In the genomic region with DNA sequence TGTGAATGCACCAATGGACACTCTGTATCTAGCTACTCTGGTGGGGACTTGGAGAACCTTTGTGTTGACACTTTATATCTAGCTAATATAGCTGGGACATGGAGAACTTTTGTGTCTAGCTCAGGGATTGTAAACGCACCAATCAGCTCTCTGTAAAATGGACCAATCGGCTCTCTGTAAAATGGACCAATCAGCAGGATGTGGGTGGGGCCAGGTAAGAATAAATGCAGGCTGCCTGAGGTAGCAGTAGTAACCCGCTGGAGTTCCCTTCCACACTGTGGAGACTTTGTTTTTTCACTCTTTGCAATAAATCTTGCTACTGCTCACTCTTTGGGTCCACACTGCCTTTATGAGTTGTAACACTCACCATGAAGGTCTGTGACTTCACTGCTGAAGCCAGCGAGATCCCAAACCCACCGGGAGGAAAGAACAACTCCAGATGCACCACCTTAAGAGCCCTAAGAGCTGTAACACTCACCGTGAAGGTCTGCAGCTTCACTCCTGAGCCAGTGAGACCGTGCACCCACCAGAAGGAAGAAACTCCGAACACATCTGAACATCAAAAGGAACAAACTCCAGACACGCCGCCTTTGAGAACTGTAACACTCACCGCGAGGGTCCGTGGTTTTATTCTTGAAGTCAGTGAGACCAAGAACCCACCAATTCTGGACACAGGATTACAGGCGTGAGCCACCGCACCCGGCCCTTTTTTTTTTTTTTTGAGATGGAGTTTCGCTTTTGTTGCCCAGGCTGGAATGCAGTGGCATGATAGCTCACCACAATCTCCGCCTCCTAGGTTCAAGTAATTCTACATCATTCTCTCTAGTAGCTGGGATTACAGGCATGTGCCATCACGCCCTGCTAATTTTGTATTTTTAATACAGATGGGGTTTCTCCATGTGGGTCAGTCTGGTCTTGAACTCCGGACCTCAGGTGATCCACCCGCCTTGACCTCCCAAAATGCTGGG, we compare ENCODE assay signal across 8 cellular contexts. TPM values are rescaled to one million over a fixed set of nuclear protein-coding genes. Genes with fewer than 3 reads are reported as not detected.
DNase-seq lines count a peak whose midpoint lies in the region; ATAC-seq and TF ChIP-seq lines count a peak whose summit lies in the region.
"Not testable (repeated sequence)": the region's sequence is repeated elsewhere in the genome, so short reads cannot be mapped to it uniquely, and the experiment has no call there.

No MANE protein-coding gene starts in this region.

- H3K79me2 ChIP-seq in Loucy (ENCODE audit: insufficient read depth, low read length) = not testable (repeated sequence)

- H3K36me3 Mint-ChIP-seq in CD4-positive, alpha-beta memory T cell; T-cell; activated CD4-positive, alpha-beta memory T cell treated with anti-CD3 and anti-CD28 coated beads, Interleukin-2, amount 10 ng/mL, durations not matched to agents 7 days and 5 days (ENCODE audit: low read depth); activated naive CD8-positive, alpha-beta T cell treated with anti-CD3 and anti-CD28 coated beads for 36 hours; naive thymus-derived CD4-positive, alpha-beta T cell: not testable (repeated sequence)

- intact Hi-C loops in CD4-positive, alpha-beta memory T cell (cut with micrococcal nuclease) = not testable (repeated sequence)
- intact Hi-C loops in naive thymus-derived CD4-positive, alpha-beta T cell (cut with micrococcal nuclease) = loop anchor here (1.0 to 2.0 kb wide), 2 partner anchors 22 to 23 kb away; a partner anchor contains a TSS

- POLR2A ChIA-PET in CD4-positive, alpha-beta memory T cell (lab: Charles Lee; ENCODE audit: partially characterized antibody) = interaction anchor here (1.3 kb wide), 1 partner anchor 23 kb away, joined by 3 read pairs; a partner anchor contains a TSS
- POLR2A ChIA-PET in T-cell (lab: Charles Lee) = interaction anchor here in 1 of 2 donors (0.6 kb wide), 1 partner anchor 13 kb away, joined by 4 read pairs; no protein-coding TSS in a partner anchor
- POLR2A ChIA-PET in activated CD4-positive, alpha-beta memory T cell treated with anti-CD3 and anti-CD28 coated beads, Interleukin-2, amount 10 ng/mL, durations not matched to agents 7 days and 5 days (lab: Charles Lee) = interaction anchor here (0.9 to 2.1 kb wide), 3 partner anchors 12 to 23 kb away, joined by 3 to 9 read pairs (median 7); a partner anchor contains a TSS
- POLR2A ChIA-PET in naive thymus-derived CD4-positive, alpha-beta T cell (lab: Charles Lee) = not testable (repeated sequence)

- not testable (repeated sequence) for H3K9me2 ChIP-seq in Loucy (replicated peaks; ENCODE audit: low read depth, low read length)

- ATAC-seq in T-cell (replicated peaks in 1 of 4) = peak in 3 of 4 experiments; percentile 37 to 57 (median 48)
- ATAC-seq in naive thymus-derived CD4-positive, alpha-beta T cell = not testable (repeated sequence)

- not testable (repeated sequence) for H3K36me3 ChIP-seq in CD4-positive, alpha-beta memory T cell (ENCODE audit: insufficient read depth, low read length); Loucy (ENCODE audit: insufficient read depth, low read length); naive thymus-derived CD4-positive, alpha-beta T cell (ENCODE audit: control insufficient read depth in 2 of 3, insufficient read depth in 3 of 3, low read length in 3 of 3)

- not testable (repeated sequence) for H3F3A ChIP-seq in Loucy (ENCODE audit: low read depth)

- not testable (repeated sequence) for TF ChIP-seq CTCF in Loucy (conservative IDR thresholded peaks at IDR 0.05; ENCODE audit: low read length)

- H3K4me1 Mint-ChIP-seq in CD4-positive, alpha-beta memory T cell = peaks cover 5 to 12% (median 9%) of the 10 kb centered on the region in 4 donors
- H3K4me1 Mint-ChIP-seq in T-cell = peaks cover 5 to 12% (median 7%) of the 10 kb centered on the region in 3 donors
- peaks cover 18% of the 10 kb centered on the region for H3K4me1 Mint-ChIP-seq in activated CD4-positive, alpha-beta memory T cell treated with anti-CD3 and anti-CD28 coated beads, Interleukin-2, amount 10 ng/mL, durations not matched to agents 7 days and 5 days
- not testable (repeated sequence) for H3K4me1 Mint-ChIP-seq in activated naive CD8-positive, alpha-beta T cell treated with anti-CD3 and anti-CD28 coated beads for 36 hours
- H3K4me1 Mint-ChIP-seq in naive thymus-derived CD4-positive, alpha-beta T cell = peaks cover 0 to 14% (median 8%) of the 10 kb centered on the region in 7 donors

- H3K9me3 Mint-ChIP-seq in CD4-positive, alpha-beta memory T cell; T-cell; activated CD4-positive, alpha-beta memory T cell treated with anti-CD3 and anti-CD28 coated beads, Interleukin-2, amount 10 ng/mL, durations not matched to agents 7 days and 5 days; activated naive CD8-positive, alpha-beta T cell treated with anti-CD3 and anti-CD28 coated beads for 36 hours; naive thymus-derived CD4-positive, alpha-beta T cell: not testable (repeated sequence)

- H3K27me3 ChIP-seq in CD4-positive, alpha-beta memory T cell (ENCODE audit: insufficient read depth, low read length); Loucy (ENCODE audit: insufficient read depth, low read length, poor library complexity, severe bottlenecking); naive thymus-derived CD4-positive, alpha-beta T cell (ENCODE audit: control insufficient read depth in 2 of 2, insufficient read depth in 2 of 2, low read length in 2 of 2): not testable (repeated sequence)

- peak overlapping the region; percentile 82 for H2AFZ ChIP-seq in Loucy (ENCODE audit: low read length)

- not testable (repeated sequence) for H3K4me1 ChIP-seq in CD4-positive, alpha-beta memory T cell (ENCODE audit: insufficient read depth, low read length); Loucy (ENCODE audit: insufficient read depth, low read length, poor library complexity, severe bottlenecking); naive thymus-derived CD4-positive, alpha-beta T cell (ENCODE audit: control insufficient read depth in 2 of 2, insufficient read depth in 2 of 2, low read length in 2 of 2)

- H3K27ac Mint-ChIP-seq in CD4-positive, alpha-beta memory T cell = peak overlapping the region in 5 of 7 donors; percentile 37 to 89 (median 83)
- H3K27ac Mint-ChIP-seq in T-cell = peak overlapping the region; percentile 39 to 57
- peak overlapping the region; percentile 70 for H3K27ac Mint-ChIP-seq in activated CD4-positive, alpha-beta memory T cell treated with anti-CD3 and anti-CD28 coated beads, Interleukin-2, amount 10 ng/mL, durations not matched to agents 7 days and 5 days
- H3K27ac Mint-ChIP-seq in activated naive CD8-positive, alpha-beta T cell treated with anti-CD3 and anti-CD28 coated beads for 36 hours = not testable (repeated sequence)
- H3K27ac Mint-ChIP-seq in naive thymus-derived CD4-positive, alpha-beta T cell = peak overlapping the region; percentile 27 to 77 (median 51)

- peak overlapping the region; percentile 62 for H3K4me2 ChIP-seq in Loucy (ENCODE audit: low read depth, low read length, poor library complexity, severe bottlenecking)

- H3K4me3 ChIP-seq in CD4-positive, alpha-beta memory T cell (ENCODE audit: low read length in 2 of 2) = not testable (repeated sequence)
- H3K4me3 ChIP-seq in Loucy (ENCODE audit: low read length, poor library complexity, severe bottlenecking) = peak overlapping the region; percentile 68
- H3K4me3 ChIP-seq in naive thymus-derived CD4-positive, alpha-beta T cell (ENCODE audit: low read length) = peak overlapping the region; percentile 62

- H3K4me3 Mint-ChIP-seq in CD4-positive, alpha-beta memory T cell = peak overlapping the region; percentile 84 to 90 (median 88)
- H3K4me3 Mint-ChIP-seq in T-cell = peak overlapping the region; percentile 74 to 80 (median 75)
- H3K4me3 Mint-ChIP-seq in activated CD4-positive, alpha-beta memory T cell treated with anti-CD3 and anti-CD28 coated beads, Interleukin-2, amount 10 ng/mL, durations not matched to agents 7 days and 5 days = peak overlapping the region; percentile 70
- peak overlapping the region; percentile 71 for H3K4me3 Mint-ChIP-seq in activated naive CD8-positive, alpha-beta T cell treated with anti-CD3 and anti-CD28 coated beads for 36 hours
- peak overlapping the region; percentile 73 to 89 (median 88) for H3K4me3 Mint-ChIP-seq in naive thymus-derived CD4-positive, alpha-beta T cell

- H3K27me3 Mint-ChIP-seq in CD4-positive, alpha-beta memory T cell; T-cell; activated CD4-positive, alpha-beta memory T cell treated with anti-CD3 and anti-CD28 coated beads, Interleukin-2, amount 10 ng/mL, durations not matched to agents 7 days and 5 days; activated naive CD8-positive, alpha-beta T cell treated with anti-CD3 and anti-CD28 coated beads for 36 hours; naive thymus-derived CD4-positive, alpha-beta T cell: not testable (repeated sequence)

- H4K20me1 ChIP-seq in Loucy (ENCODE audit: insufficient read depth, low read length, poor library complexity, severe bottlenecking) = not testable (repeated sequence)

- H3K9me3 ChIP-seq in CD4-positive, alpha-beta memory T cell (ENCODE audit: control insufficient read depth in 1 of 2, low read length in 2 of 2); Loucy (ENCODE audit: insufficient read depth, low read depth, low read length); naive thymus-derived CD4-positive, alpha-beta T cell (ENCODE audit: control insufficient read depth in 2 of 3, low read length in 3 of 3): not testable (repeated sequence)

- DNase-seq in CD4-positive, alpha-beta memory T cell = peak in 3 of 5 donors; percentile 14 to 23 (median 22)
- DNase-seq in T-cell = peak in 6 of 34 experiments; percentile 12 to 33 (median 19)
- peak; percentile 39 for DNase-seq in activated CD4-positive, alpha-beta memory T cell treated with anti-CD3 and anti-CD28 coated beads, Interleukin-2, amount 10 ng/mL, durations not matched to agents 7 days and 5 days
- not testable (repeated sequence) for DNase-seq in activated naive CD8-positive, alpha-beta T cell treated with anti-CD3 and anti-CD28 coated beads for 36 hours; epithelial cell of prostate (ENCODE audit: low read depth, low spot score)
- DNase-seq in naive thymus-derived CD4-positive, alpha-beta T cell = peak in 5 of 9 donors; percentile 19 to 32 (median 22)
- peak; percentile 23 for DNase-seq in stimulated activated CD4-positive, alpha-beta T cell treated with anti-CD3 and anti-CD28 coated beads, Interleukin-15, amount 100 ng/mL, for 24 hours

- not testable (repeated sequence) for H3K27ac ChIP-seq in CD4-positive, alpha-beta memory T cell (ENCODE audit: low read depth, low read length); naive thymus-derived CD4-positive, alpha-beta T cell (ENCODE audit: low read depth, low read length)
- peak overlapping the region; percentile 50 for H3K27ac ChIP-seq in epithelial cell of prostate

- H3K9ac ChIP-seq in Loucy (ENCODE audit: low read depth, low read length, poor library complexity, severe bottlenecking) = not testable (repeated sequence)

- CTCF ChIA-PET in CD4-positive, alpha-beta memory T cell (lab: Charles Lee; ENCODE audit: partially characterized antibody) = interaction anchor here (1.4 kb wide), 1 partner anchor 114 kb away, joined by 4 read pairs; no protein-coding TSS in a partner anchor
- CTCF ChIA-PET in T-cell (lab: Charles Lee) = interaction anchor here (0.6 to 1.0 kb wide), 5 partner anchors 12 to 129 kb away, joined by 3 to 6 read pairs (median 3); a partner anchor contains a TSS
- CTCF ChIA-PET in activated CD4-positive, alpha-beta memory T cell treated with anti-CD3 and anti-CD28 coated beads, Interleukin-2, amount 10 ng/mL, durations not matched to agents 7 days and 5 days (lab: Charles Lee) = interaction anchor here (1.5 to 1.6 kb wide), 3 partner anchors 22 to 113 kb away, joined by 4 to 11 read pairs (median 6); a partner anchor contains a TSS
- CTCF ChIA-PET in naive thymus-derived CD4-positive, alpha-beta T cell (lab: Charles Lee) = interaction anchor here (0.6 to 1.1 kb wide), 3 partner anchors 20 to 156 kb away, joined by 3 read pairs; no protein-coding TSS in a partner anchor

RNA-seq across cellular contexts. Expression of a gene that starts 22.9 kb away (rescaled TPM):
- 1 to 10 TPM; 3.0 to 3.8 TPM for total RNA-seq in CD4-positive, alpha-beta memory T cell
- 1 to 10 TPM in 1 of 2 donors, under 1 TPM in 1; 0.62 to 1.9 TPM for polyA plus RNA-seq in CD4-positive, alpha-beta memory T cell
- total RNA-seq in T-cell = 1 to 10 TPM in 4 of 5 donors, under 1 TPM in 1; 0.75 to 9.1 (median 5.5) TPM
- 10 to 100 TPM; 28.9 to 30.6 TPM for total RNA-seq in activated CD4-positive, alpha-beta memory T cell treated with anti-CD3 and anti-CD28 coated beads, Interleukin-2, amount 10 ng/mL, durations not matched to agents 7 days and 5 days
- 10 to 100 TPM; 25.0 to 26.4 TPM for total RNA-seq in activated naive CD8-positive, alpha-beta T cell treated with anti-CD3 and anti-CD28 coated beads for 36 hours
- 10 to 100 TPM in 1 of 5 experiments, 1 to 10 TPM in 4; 1.4 to 16.8 (median 5.1) TPM for total RNA-seq in naive thymus-derived CD4-positive, alpha-beta T cell
- under 1 TPM; 0.54 to 0.58 TPM for polyA plus RNA-seq in naive thymus-derived CD4-positive, alpha-beta T cell
